Comparison of ENCODE assay signal across 16 cellular contexts in genomic region chr11:121334973-121335711, GRCh38. TPM values are rescaled to one million over a fixed set of nuclear protein-coding genes. Genes with fewer than 3 reads are reported as not detected.
DNase-seq lines count a peak whose midpoint lies in the region; ATAC-seq and TF ChIP-seq lines count a peak whose summit lies in the region.
"Had no signal": no experiment of that assay in that cellular context is flagged by ENCODE, and none has a peak within 500 bp of the region (broad histone marks: within the 10 kb centered on the region; RNA-seq: fewer than 3 reads in every experiment).

No MANE protein-coding gene starts in this region.

- POLR2A ChIA-PET in SK-N-SH (lab: Yijun Ruan, JAX), result no interaction called here

- H3K4me1 ChIP-seq in SK-N-SH (ENCODE audit: control insufficient read depth in 1 of 2, insufficient read depth in 2 of 2, low read depth in 1 of 2, low read length in 1 of 2), result no peaks in the 10 kb centered on the region; a peak in 1 of 4 replicates
- H3K4me1 ChIP-seq in testis, result peaks cover 53% of the 10 kb centered on the region
- H3K4me1 ChIP-seq: ascending aorta had no signal

- 52% methylated on average over 6 of the region's 7 CpGs for WGBS in SK-N-SH (ENCODE audit: low lambda C conversion rate)
- WGBS in testis, 2 donors, result 31 to 43% methylated on average over 7 of the region's 7 CpGs

- H3K4me2 ChIP-seq in SK-N-SH, result no peak overlapping the region

- no peaks in the 10 kb centered on the region for H3K36me3 ChIP-seq in SK-N-SH (replicated peaks in 1 of 2; ENCODE audit: control insufficient read depth in 1 of 2, insufficient read depth in 2 of 2, low read length in 1 of 2)
- no peaks in the 10 kb centered on the region for H3K36me3 ChIP-seq in testis (ENCODE audit: low read depth, missing control alignments)
- H3K36me3 ChIP-seq: ascending aorta had no signal

- H3K36me3 Mint-ChIP-seq in T-helper 17 cell (ENCODE audit: low read depth), result no peaks in the 10 kb centered on the region

- H3K79me2 ChIP-seq in SK-N-SH (ENCODE audit: insufficient read depth), result no peaks in the 10 kb centered on the region

- no peak overlapping the region for H3K9ac ChIP-seq in SK-N-SH

- no peak overlapping the region for H2AFZ ChIP-seq in SK-N-SH (ENCODE audit: low read depth)

- H3K9me2 ChIP-seq in SK-N-SH, result no peaks in the 10 kb centered on the region

- TF ChIP-seq RAD21 in SK-N-SH (IDR thresholded peaks at IDR 0.05; ENCODE audit: low read length), result no peak

- H4K20me1 ChIP-seq in SK-N-SH (ENCODE audit: insufficient read depth), result no peaks in the 10 kb centered on the region

- H3K27ac ChIP-seq in SK-N-SH (ENCODE audit: low read depth in 2 of 2, low read length in 1 of 2) (no peak overlapping the region), testis (peak overlapping the region; percentile 27 to 32)
- H3K27ac ChIP-seq: ascending aorta had no signal

- intact Hi-C loops in testis (cut with DNase I; ENCODE audit: low total_unique reads), result loop anchor here (10.0 kb wide), 1 partner anchor 100 kb away; no protein-coding TSS in a partner anchor

- no peak overlapping the region for H3K27ac Mint-ChIP-seq in T-helper 17 cell
- H3K27ac Mint-ChIP-seq: activated CD4-positive, alpha-beta memory T cell treated with anti-CD3 and anti-CD28 coated beads, Interleukin-2, amount 10 ng/mL, durations not matched to agents 7 days and 5 days had no signal

- no peak overlapping the region for H3K4me3 Mint-ChIP-seq in T-helper 17 cell
- H3K4me3 Mint-ChIP-seq: activated CD4-positive, alpha-beta memory T cell treated with anti-CD3 and anti-CD28 coated beads, Interleukin-2, amount 10 ng/mL, durations not matched to agents 7 days and 5 days had no signal

- DNase-seq in SK-N-SH (no peak), MV-4-11 (lab: John Stamatoyannopoulos, UW) (peak; percentile 61), cardiac fibroblast (ENCODE audit: low read depth in 2 of 2) (no peak), testis (no peak), T-helper 17 cell (no peak), COLO829 (ENCODE audit: low spot score) (no peak)
- DNase-seq in activated T-cell treated with anti-CD3 and anti-CD28 coated beads, Interleukin-2, amount 50 U/mL, for 1 hour, result no peak
- DNase-seq: activated CD4-positive, alpha-beta memory T cell treated with anti-CD3 and anti-CD28 coated beads, Interleukin-2, amount 10 ng/mL, durations not matched to agents 7 days and 5 days; activated effector memory CD4-positive, alpha-beta T cell treated with Interleukin-2 at 50 U/mL for 16 hours; DND-41; effector CD8-positive, alpha-beta T cell; NCI-H510A; Right ventricle myocardium superior; trophoblast cell had no signal

- TF ChIP-seq EP300 in SK-N-SH (IDR thresholded peaks at IDR 0.05; ENCODE audit: borderline replicate concordance in 1 of 2, low read depth in 1 of 2, low read length in 1 of 2), result no peak

- peaks cover 10% of the 10 kb centered on the region for H3K4me1 Mint-ChIP-seq in T-helper 17 cell

- no peaks in the 10 kb centered on the region for H3K27me3 Mint-ChIP-seq in T-helper 17 cell

- H3F3A ChIP-seq in SK-N-SH (replicated peaks; ENCODE audit: insufficient read depth), result no peaks in the 10 kb centered on the region

- CTCF ChIA-PET in SK-N-SH (lab: Yijun Ruan, JAX), result interaction anchor here (0.8 to 3.6 kb wide), 6 partner anchors 12 to 257 kb away, joined by 3 to 25 read pairs (median 3); no protein-coding TSS in a partner anchor

- H3K4me3 ChIP-seq in SK-N-SH (ENCODE audit: low read depth in 2 of 2, low read length in 1 of 2), result no peak overlapping the region
- no peak overlapping the region for H3K4me3 ChIP-seq in cardiac fibroblast (replicated peaks in 1 of 2; ENCODE audit: low read depth in 2 of 2, low read length in 2 of 2)
- H3K4me3 ChIP-seq in testis, result no peak overlapping the region
- H3K4me3 ChIP-seq: ascending aorta had no signal

- H3K27me3 ChIP-seq in SK-N-SH (ENCODE audit: insufficient read depth), result no peaks in the 10 kb centered on the region
- H3K27me3 ChIP-seq in testis, result no peaks in the 10 kb centered on the region
- H3K27me3 ChIP-seq: ascending aorta had no signal

- ATAC-seq in SK-N-SH treated with all-trans-retinoic acid at 6 μM for 48 hours, result peak; percentile 51; the same call in 2 of the 3 replicates
- no peak for ATAC-seq in T-helper 17 cell

- no peak for TF ChIP-seq POLR2A in testis (IDR thresholded peaks at IDR 0.05)

- TF ChIP-seq CTCF in SK-N-SH (IDR thresholded peaks at IDR 0.05), result no peak; the same call in 1 of the 2 replicates
- TF ChIP-seq CTCF in cardiac fibroblast (IDR thresholded peaks at IDR 0.05; ENCODE audit: low read depth, low read length), result peak; percentile 15
- peak; percentile 22 to 43 (median 29) for TF ChIP-seq CTCF in testis (IDR thresholded peaks at IDR 0.05)

- H3K9me3 ChIP-seq in SK-N-SH (no peaks in the 10 kb centered on the region), testis (no peaks in the 10 kb centered on the region), T-helper 17 cell (ENCODE audit: control insufficient read depth, low read length, poor library complexity, severe bottlenecking) (no peaks in the 10 kb centered on the region)
- H3K9me3 ChIP-seq: ascending aorta had no signal

TF ChIP-seq in SK-N-SH treated with all-trans-retinoic acid at 6 μM for 48 hours, 23 proteins besides CTCF, POLR2A, EP300 and RAD21 (continues in another document):
- no peak for TF ChIP-seq POU6F1 (CRISPR knock-in tag; IDR thresholded peaks at IDR 0.05; ENCODE audit: borderline replicate concordance, low read depth)
- TF ChIP-seq CREB5 (CRISPR knock-in tag; IDR thresholded peaks at IDR 0.05; ENCODE audit: low read depth), result no peak
- TF ChIP-seq SNAI2 (CRISPR knock-in tag; IDR thresholded peaks at IDR 0.05), result no peak
- TF ChIP-seq ZNF70 (CRISPR knock-in tag; IDR thresholded peaks at IDR 0.05), result no peak

TF ChIP-seq in SK-N-SH, 30 proteins besides CTCF, POLR2A, EP300 and RAD21:
- TF ChIP-seq SIN3A (IDR thresholded peaks at IDR 0.05; ENCODE audit: borderline replicate concordance, low read depth, low read length) (no peak), NRF1 (IDR thresholded peaks at IDR 0.05; ENCODE audit: low read depth, low read length) (no peak), MXI1 (IDR thresholded peaks at IDR 0.05; ENCODE audit: low read depth, low read length) (no peak), PBX3 (IDR thresholded peaks at IDR 0.05) (no peak)

RNA-seq across cellular contexts. Expression of gene SC5D, which starts 42.6 kb away (rescaled TPM):
- polyA plus RNA-seq in SK-N-SH (2012; rRNA removed) (8.9 and 14.2 TPM in 2 replicates), testis (ENCODE audit: insufficient read depth, low read depth, low replicate concordance) (34.6 TPM)
- 15.4 and 21.3 TPM in 2 replicates for polyA plus RNA-seq in SK-N-SH (2012; cell fraction: cytosol; rRNA removed)
- polyA plus RNA-seq in SK-N-SH (2012; cell fraction: nucleus; rRNA removed), result 4.5 and 10.4 TPM in 2 replicates
- total RNA-seq in testis (10 to 100 TPM; 41.3 to 46.4 TPM), T-helper 17 cell (10 to 100 TPM; 24.7 to 29.7 TPM)

Comparison
In these comparisons a context has a peak if more than half of its experiments do, and no peak if none do; other contexts are left out.
1. H3K27ac ChIP-seq: peak in testis (2 of 2); none in SK-N-SH (0 of 2).